Comparison of ENCODE assay signal across 10 cellular contexts in genomic region chrX:24561121-24561520, GRCh38.
DNase-seq lines count a peak whose midpoint lies in the region; ATAC-seq and TF ChIP-seq lines count a peak whose summit lies in the region.
"Had no signal": no experiment of that assay in that cellular context is flagged by ENCODE, and none has a peak within 500 bp of the region (broad histone marks: within the 10 kb centered on the region; RNA-seq: fewer than 3 reads in every experiment).

No MANE protein-coding gene starts in this region.

- no peaks in the 10 kb centered on the region for H3K9me3 Mint-ChIP-seq in activated CD8-positive, alpha-beta T cell treated with anti-CD3 and anti-CD28 coated beads for 36 hours
- H3K9me3 Mint-ChIP-seq in activated CD8-positive, alpha-beta T cell treated with anti-CD3 and anti-CD28 coated beads, Interleukin-2, amount 10 ng/mL, durations not matched to agents 7 days and 5 days (ENCODE audit: insufficient read depth) = no peaks in the 10 kb centered on the region
- no peaks in the 10 kb centered on the region for H3K9me3 Mint-ChIP-seq in stimulated activated effector memory CD8-positive, alpha-beta T cell treated with anti-CD3 and anti-CD28 coated beads, Interleukin-12 subunit alpha, Interleukin-12 subunit beta, amount 100 ng/mL, for 72 hours
- H3K9me3 Mint-ChIP-seq in activated T-helper 2 cell treated with anti-CD3 and anti-CD28 coated beads, Interferon-gamma antibody, Interleukin-2, Interleukin-4, amounts not matched to agents 10 μg/mL and 5 μg/mL and 100 μg/mL, durations not matched to agents 14 hours and 24 hours and 36 hours = no peaks in the 10 kb centered on the region
- H3K9me3 Mint-ChIP-seq: activated T-helper 1 cell treated with anti-CD3 and anti-CD28 coated beads, Interleukin-12 subunit alpha, Interleukin-12 subunit beta, Interleukin-2, Interleukin-4 antibody, amounts not matched to agents 30 ng/mL and 10 ng/mL and 1 ng/mL, durations not matched to agents 14 hours and 24 hours and 36 hours; CD8-positive, alpha-beta memory T cell had no signal

- no peak for DNase-seq in activated CD8-positive, alpha-beta T cell treated with anti-CD3 and anti-CD28 coated beads for 36 hours
- no peak for DNase-seq in activated CD8-positive, alpha-beta T cell treated with anti-CD3 and anti-CD28 coated beads, Interleukin-2, amount 10 ng/mL, durations not matched to agents 7 days and 5 days
- peak; percentile 9 for DNase-seq in HuH-7.5 (ENCODE audit: low spot score)
- peak; percentile 14 to 16 for DNase-seq in cardiac fibroblast (ENCODE audit: low read depth in 2 of 2)
- DNase-seq in stimulated activated effector memory CD8-positive, alpha-beta T cell treated with anti-CD3 and anti-CD28 coated beads, Interleukin-12 subunit alpha, Interleukin-12 subunit beta, amount 100 ng/mL, for 72 hours (ENCODE audit: low spot score in 2 of 2) = no peak
- DNase-seq in stimulated activated CD4-positive, alpha-beta T cell treated with anti-CD3 and anti-CD28 coated beads, Interleukin-2, amount 100 ng/mL, for 48 hours = no peak
- DNase-seq in GDM1 (lab: John Stamatoyannopoulos, UW) = no peak
- no peak for DNase-seq in activated T-helper 2 cell treated with anti-CD3 and anti-CD28 coated beads, Interferon-gamma antibody, Interleukin-2, Interleukin-4, amounts not matched to agents 10 μg/mL and 5 μg/mL and 100 μg/mL, durations not matched to agents 14 hours and 24 hours and 36 hours (ENCODE audit: low spot score)
- DNase-seq: CD8-positive, alpha-beta memory T cell had no signal

- no peak overlapping the region for H3K27ac Mint-ChIP-seq in activated CD8-positive, alpha-beta T cell treated with anti-CD3 and anti-CD28 coated beads for 36 hours
- no peak overlapping the region for H3K27ac Mint-ChIP-seq in activated CD8-positive, alpha-beta T cell treated with anti-CD3 and anti-CD28 coated beads, Interleukin-2, amount 10 ng/mL, durations not matched to agents 7 days and 5 days
- no peak overlapping the region for H3K27ac Mint-ChIP-seq in stimulated activated effector memory CD8-positive, alpha-beta T cell treated with anti-CD3 and anti-CD28 coated beads, Interleukin-12 subunit alpha, Interleukin-12 subunit beta, amount 100 ng/mL, for 72 hours
- no peak overlapping the region for H3K27ac Mint-ChIP-seq in activated T-helper 2 cell treated with anti-CD3 and anti-CD28 coated beads, Interferon-gamma antibody, Interleukin-2, Interleukin-4, amounts not matched to agents 10 μg/mL and 5 μg/mL and 100 μg/mL, durations not matched to agents 14 hours and 24 hours and 36 hours
- H3K27ac Mint-ChIP-seq: activated T-helper 1 cell treated with anti-CD3 and anti-CD28 coated beads, Interleukin-12 subunit alpha, Interleukin-12 subunit beta, Interleukin-2, Interleukin-4 antibody, amounts not matched to agents 30 ng/mL and 10 ng/mL and 1 ng/mL, durations not matched to agents 14 hours and 24 hours and 36 hours; CD8-positive, alpha-beta memory T cell had no signal

- no peak for ATAC-seq in activated CD8-positive, alpha-beta T cell treated with anti-CD3 and anti-CD28 coated beads for 36 hours
- ATAC-seq in activated CD8-positive, alpha-beta T cell treated with anti-CD3 and anti-CD28 coated beads, Interleukin-2, amount 10 ng/mL, durations not matched to agents 7 days and 5 days = no peak
- peak; percentile 57 for ATAC-seq in stimulated activated effector memory CD8-positive, alpha-beta T cell treated with anti-CD3 and anti-CD28 coated beads, Interleukin-12 subunit alpha, Interleukin-12 subunit beta, amount 100 ng/mL, for 72 hours

- POLR2A ChIA-PET in activated CD8-positive, alpha-beta T cell treated with anti-CD3 and anti-CD28 coated beads for 36 hours (lab: Charles Lee) = no interaction called here
- POLR2A ChIA-PET in activated CD8-positive, alpha-beta T cell treated with anti-CD3 and anti-CD28 coated beads, Interleukin-2, amount 10 ng/mL, durations not matched to agents 7 days and 5 days (lab: Charles Lee) = interaction anchor here (0.6 kb wide), 1 partner anchor 97 kb away, joined by 3 read pairs; no protein-coding TSS in a partner anchor

- no peak overlapping the region for H3K4me3 ChIP-seq in cardiac fibroblast (replicated peaks in 1 of 2; ENCODE audit: low read depth in 2 of 2, low read length in 2 of 2)

- H3K27me3 Mint-ChIP-seq in activated CD8-positive, alpha-beta T cell treated with anti-CD3 and anti-CD28 coated beads for 36 hours = no peaks in the 10 kb centered on the region
- no peaks in the 10 kb centered on the region for H3K27me3 Mint-ChIP-seq in activated CD8-positive, alpha-beta T cell treated with anti-CD3 and anti-CD28 coated beads, Interleukin-2, amount 10 ng/mL, durations not matched to agents 7 days and 5 days (ENCODE audit: low read depth)
- H3K27me3 Mint-ChIP-seq in activated T-helper 2 cell treated with anti-CD3 and anti-CD28 coated beads, Interferon-gamma antibody, Interleukin-2, Interleukin-4, amounts not matched to agents 10 μg/mL and 5 μg/mL and 100 μg/mL, durations not matched to agents 14 hours and 24 hours and 36 hours (ENCODE audit: low read depth) = no peaks in the 10 kb centered on the region

- H3K36me3 Mint-ChIP-seq in activated CD8-positive, alpha-beta T cell treated with anti-CD3 and anti-CD28 coated beads for 36 hours (ENCODE audit: low read depth) = no peaks in the 10 kb centered on the region
- H3K36me3 Mint-ChIP-seq in activated CD8-positive, alpha-beta T cell treated with anti-CD3 and anti-CD28 coated beads, Interleukin-2, amount 10 ng/mL, durations not matched to agents 7 days and 5 days (ENCODE audit: low read depth) = no peaks in the 10 kb centered on the region
- no peaks in the 10 kb centered on the region for H3K36me3 Mint-ChIP-seq in stimulated activated effector memory CD8-positive, alpha-beta T cell treated with anti-CD3 and anti-CD28 coated beads, Interleukin-12 subunit alpha, Interleukin-12 subunit beta, amount 100 ng/mL, for 72 hours
- no peaks in the 10 kb centered on the region for H3K36me3 Mint-ChIP-seq in activated T-helper 2 cell treated with anti-CD3 and anti-CD28 coated beads, Interferon-gamma antibody, Interleukin-2, Interleukin-4, amounts not matched to agents 10 μg/mL and 5 μg/mL and 100 μg/mL, durations not matched to agents 14 hours and 24 hours and 36 hours (ENCODE audit: low read depth)
- H3K36me3 Mint-ChIP-seq: CD8-positive, alpha-beta memory T cell had no signal

- intact Hi-C loops in activated CD8-positive, alpha-beta T cell treated with anti-CD3 and anti-CD28 coated beads for 36 hours (cut with micrococcal nuclease) = no loop called here
- intact Hi-C loops in activated T-helper 2 cell treated with anti-CD3 and anti-CD28 coated beads, Interferon-gamma antibody, Interleukin-2, Interleukin-4, amounts not matched to agents 10 μg/mL and 5 μg/mL and 100 μg/mL, durations not matched to agents 14 hours and 24 hours and 36 hours (cut with micrococcal nuclease) = no loop called here

- H3K4me1 Mint-ChIP-seq in activated CD8-positive, alpha-beta T cell treated with anti-CD3 and anti-CD28 coated beads for 36 hours (ENCODE audit: low read depth) = no peaks in the 10 kb centered on the region
- no peaks in the 10 kb centered on the region for H3K4me1 Mint-ChIP-seq in activated CD8-positive, alpha-beta T cell treated with anti-CD3 and anti-CD28 coated beads, Interleukin-2, amount 10 ng/mL, durations not matched to agents 7 days and 5 days (ENCODE audit: low read depth)
- no peaks in the 10 kb centered on the region for H3K4me1 Mint-ChIP-seq in stimulated activated effector memory CD8-positive, alpha-beta T cell treated with anti-CD3 and anti-CD28 coated beads, Interleukin-12 subunit alpha, Interleukin-12 subunit beta, amount 100 ng/mL, for 72 hours
- no peaks in the 10 kb centered on the region for H3K4me1 Mint-ChIP-seq in activated T-helper 2 cell treated with anti-CD3 and anti-CD28 coated beads, Interferon-gamma antibody, Interleukin-2, Interleukin-4, amounts not matched to agents 10 μg/mL and 5 μg/mL and 100 μg/mL, durations not matched to agents 14 hours and 24 hours and 36 hours (ENCODE audit: low read depth)
- H3K4me1 Mint-ChIP-seq: CD8-positive, alpha-beta memory T cell had no signal

- TF ChIP-seq CTCF in activated CD8-positive, alpha-beta T cell treated with anti-CD3 and anti-CD28 coated beads for 36 hours (IDR thresholded peaks at IDR 0.05) = peak; percentile 19
- TF ChIP-seq CTCF in cardiac fibroblast (IDR thresholded peaks at IDR 0.05; ENCODE audit: low read depth, low read length) = peak; percentile 17

- CTCF ChIA-PET in activated CD8-positive, alpha-beta T cell treated with anti-CD3 and anti-CD28 coated beads for 36 hours (lab: Charles Lee) = interaction anchor here (0.7 to 1.8 kb wide), 3 partner anchors 144 to 191 kb away, joined by 3 to 11 read pairs (median 5); no protein-coding TSS in a partner anchor
- CTCF ChIA-PET in activated CD8-positive, alpha-beta T cell treated with anti-CD3 and anti-CD28 coated beads, Interleukin-2, amount 10 ng/mL, durations not matched to agents 7 days and 5 days (lab: Charles Lee) = interaction anchor here (1.1 to 1.6 kb wide), 2 partner anchors 165 to 181 kb away, joined by 3 to 8 read pairs; no protein-coding TSS in a partner anchor

- no peak overlapping the region for H3K4me3 Mint-ChIP-seq in activated CD8-positive, alpha-beta T cell treated with anti-CD3 and anti-CD28 coated beads for 36 hours
- H3K4me3 Mint-ChIP-seq in activated CD8-positive, alpha-beta T cell treated with anti-CD3 and anti-CD28 coated beads, Interleukin-2, amount 10 ng/mL, durations not matched to agents 7 days and 5 days = no peak overlapping the region
- no peak overlapping the region for H3K4me3 Mint-ChIP-seq in stimulated activated effector memory CD8-positive, alpha-beta T cell treated with anti-CD3 and anti-CD28 coated beads, Interleukin-12 subunit alpha, Interleukin-12 subunit beta, amount 100 ng/mL, for 72 hours
- no peak overlapping the region for H3K4me3 Mint-ChIP-seq in activated T-helper 2 cell treated with anti-CD3 and anti-CD28 coated beads, Interferon-gamma antibody, Interleukin-2, Interleukin-4, amounts not matched to agents 10 μg/mL and 5 μg/mL and 100 μg/mL, durations not matched to agents 14 hours and 24 hours and 36 hours (ENCODE audit: low read depth)
- H3K4me3 Mint-ChIP-seq: activated T-helper 1 cell treated with anti-CD3 and anti-CD28 coated beads, Interleukin-12 subunit alpha, Interleukin-12 subunit beta, Interleukin-2, Interleukin-4 antibody, amounts not matched to agents 30 ng/mL and 10 ng/mL and 1 ng/mL, durations not matched to agents 14 hours and 24 hours and 36 hours; CD8-positive, alpha-beta memory T cell had no signal

Comparison
In these comparisons a context has a peak if more than half of its experiments do, and no peak if none do; other contexts are left out.
1. DNase-seq: peak in HuH-7.5 (single experiment) and cardiac fibroblast (2 of 2); none in activated CD8-positive, alpha-beta T cell treated with anti-CD3 and anti-CD28 coated beads for 36 hours (single experiment), activated CD8-positive, alpha-beta T cell treated with anti-CD3 and anti-CD28 coated beads, Interleukin-2, amount 10 ng/mL, durations not matched to agents 7 days and 5 days (single experiment), stimulated activated effector memory CD8-positive, alpha-beta T cell treated with anti-CD3 and anti-CD28 coated beads, Interleukin-12 subunit alpha, Interleukin-12 subunit beta, amount 100 ng/mL, for 72 hours (0 of 2), stimulated activated CD4-positive, alpha-beta T cell treated with anti-CD3 and anti-CD28 coated beads, Interleukin-2, amount 100 ng/mL, for 48 hours (0 of 2), GDM1 (single experiment) and activated T-helper 2 cell treated with anti-CD3 and anti-CD28 coated beads, Interferon-gamma antibody, Interleukin-2, Interleukin-4, amounts not matched to agents 10 μg/mL and 5 μg/mL and 100 μg/mL, durations not matched to agents 14 hours and 24 hours and 36 hours (single experiment).